8 cellular contexts compared by ENCODE assay signal in the genomic region with DNA sequence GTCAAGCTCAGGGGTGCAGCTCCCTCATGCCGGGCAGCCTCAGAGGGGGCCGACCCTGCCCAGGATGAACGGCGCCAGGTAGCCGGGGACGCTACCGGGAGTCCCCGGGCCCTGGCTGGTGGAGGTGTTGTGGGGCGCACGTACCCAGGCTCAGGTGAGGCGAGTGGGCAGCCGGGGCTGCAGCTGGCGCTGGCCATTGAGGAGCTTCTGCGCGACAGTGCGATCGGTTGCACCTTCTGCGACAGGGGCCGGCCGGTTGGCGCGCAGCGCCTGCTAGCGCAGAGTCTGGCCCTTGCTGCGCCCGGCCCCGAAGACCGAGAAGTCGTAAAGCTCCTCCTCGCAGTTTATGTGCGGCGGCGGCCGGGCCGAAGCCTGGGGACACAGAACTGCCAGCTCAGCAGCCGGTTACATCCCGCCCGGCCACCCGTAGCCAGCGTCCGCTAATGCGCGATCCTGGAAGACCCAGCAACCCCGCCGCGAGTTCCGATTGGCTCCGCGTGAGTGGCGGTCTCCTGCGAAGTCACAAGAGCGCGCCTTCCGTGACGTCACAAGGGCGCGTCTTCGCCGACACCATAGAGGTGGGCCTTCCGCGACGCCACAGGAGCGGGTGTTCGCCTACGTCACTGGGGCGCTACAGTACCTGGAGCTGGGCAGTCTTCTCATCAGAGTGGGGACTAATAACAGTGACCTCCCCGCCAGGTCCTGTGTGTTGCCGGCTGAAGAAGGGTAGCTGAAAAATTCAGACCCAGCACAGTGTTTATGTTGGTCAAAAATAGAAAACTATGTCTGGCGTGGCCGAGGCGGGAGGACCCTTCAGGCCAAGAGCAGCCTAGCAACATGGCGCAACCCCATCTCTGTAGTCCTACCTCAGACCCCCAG.
DNase-seq lines count a peak whose midpoint lies in the region; ATAC-seq and TF ChIP-seq lines count a peak whose summit lies in the region.
"Not testable (repeated sequence)": the region's sequence is repeated elsewhere in the genome, so short reads cannot be mapped to it uniquely, and the experiment has no call there.

No MANE protein-coding gene starts in this region.

- H3K4me1 ChIP-seq in SK-N-SH (ENCODE audit: control insufficient read depth in 1 of 2, insufficient read depth in 2 of 2, low read depth in 1 of 2, low read length in 1 of 2); osteoblast (ENCODE audit: insufficient read depth, low read length): not testable (repeated sequence)
- peaks cover 5 to 19% of the 10 kb centered on the region in 2 donors for H3K4me1 ChIP-seq in thoracic aorta (ENCODE audit: control insufficient read depth in 1 of 2, low read depth in 2 of 2)

- H3K4me2 ChIP-seq in SK-N-SH (peak overlapping the region; percentile 90), osteoblast (ENCODE audit: insufficient read depth, low read length) (peak overlapping the region; percentile 79)

- WGBS in SK-N-SH (ENCODE audit: low lambda C conversion rate) = 1% methylated on average over 57 of the region's 72 CpGs

- not testable (repeated sequence) for H3K27me3 Mint-ChIP-seq in activated naive CD8-positive, alpha-beta T cell; glutamatergic neuron (ENCODE audit: unreplicated experiment)

- peak overlapping the region; percentile 93 for H3K4me3 Mint-ChIP-seq in activated naive CD8-positive, alpha-beta T cell
- H3K4me3 Mint-ChIP-seq in glutamatergic neuron (ENCODE audit: unreplicated experiment) = peak overlapping the region; percentile 91

- H3K9me3 ChIP-seq in SK-N-SH; osteoblast (ENCODE audit: low read depth, low read length); thoracic aorta: not testable (repeated sequence)

- H4K20me1 ChIP-seq in SK-N-SH (ENCODE audit: insufficient read depth); osteoblast (ENCODE audit: insufficient read depth, low read length): not testable (repeated sequence)

- not testable (repeated sequence) for H3K36me3 ChIP-seq in SK-N-SH (replicated peaks in 1 of 2; ENCODE audit: control insufficient read depth in 1 of 2, insufficient read depth in 2 of 2, low read length in 1 of 2); osteoblast (ENCODE audit: insufficient read depth, low read length); thoracic aorta

- peak; percentile 91 for DNase-seq in GM10248 (ENCODE audit: extremely low spot score)
- peak; percentile 99 for DNase-seq in NCI-H1092 (lab: John Stamatoyannopoulos, UW)
- peak; percentile 93 for DNase-seq in SK-N-SH
- peak; percentile 100 for DNase-seq in glutamatergic neuron
- peak; percentile 96 for DNase-seq in osteoblast (ENCODE audit: insufficient read length, low spot score, missing footprints)
- peak; percentile 94 for DNase-seq in thoracic aorta (ENCODE audit: low spot score)

- peaks cover 49% of the 10 kb centered on the region for H3K79me2 ChIP-seq in SK-N-SH (ENCODE audit: insufficient read depth)
- peaks cover 26% of the 10 kb centered on the region for H3K79me2 ChIP-seq in osteoblast (ENCODE audit: insufficient read depth, low read length)

- POLR2A ChIA-PET in GM10248 (lab: Yijun Ruan, JAX) = not testable (repeated sequence)
- POLR2A ChIA-PET in SK-N-SH (lab: Yijun Ruan, JAX) = interaction anchor here (1.2 kb wide), 1 partner anchor 359 kb away, joined by 3 read pairs; no protein-coding TSS in a partner anchor

- H3F3A ChIP-seq in SK-N-SH (replicated peaks; ENCODE audit: insufficient read depth) = not testable (repeated sequence)

- not testable (repeated sequence) for H3K9me2 ChIP-seq in SK-N-SH

- H3K27ac Mint-ChIP-seq in activated naive CD8-positive, alpha-beta T cell = peak overlapping the region; percentile 95
- peak overlapping the region; percentile 95 for H3K27ac Mint-ChIP-seq in glutamatergic neuron (ENCODE audit: unreplicated experiment)

- peak overlapping the region; percentile 96 for H3K9ac ChIP-seq in SK-N-SH

- CTCF ChIA-PET in GM10248 (lab: Yijun Ruan, JAX) = not testable (repeated sequence)
- CTCF ChIA-PET in SK-N-SH (lab: Yijun Ruan, JAX) = interaction anchor here (0.7 kb wide), 1 partner anchor 283 kb away, joined by 3 read pairs; no protein-coding TSS in a partner anchor

- H3K27ac ChIP-seq in SK-N-SH (ENCODE audit: low read depth in 2 of 2, low read length in 1 of 2) (peak overlapping the region; percentile 71 to 80), osteoblast (ENCODE audit: low read depth, low read length) (peak overlapping the region; percentile 97), thoracic aorta (peak overlapping the region; percentile 89 to 93)

- not testable (repeated sequence) for H3K9me3 Mint-ChIP-seq in activated naive CD8-positive, alpha-beta T cell (ENCODE audit: low read depth); glutamatergic neuron (ENCODE audit: unreplicated experiment)

- peak overlapping the region; percentile 96 for H2AFZ ChIP-seq in SK-N-SH (ENCODE audit: low read depth)
- H2AFZ ChIP-seq in osteoblast (ENCODE audit: low read length) = peak overlapping the region; percentile 90

- H3K4me3 ChIP-seq in SK-N-SH (ENCODE audit: low read depth in 2 of 2, low read length in 1 of 2) (peak overlapping the region; percentile 97 to 100), osteoblast (ENCODE audit: insufficient read depth, low read length) (peak overlapping the region; percentile 84), thoracic aorta (peak overlapping the region; percentile 91)

- not testable (repeated sequence) for H3K36me3 Mint-ChIP-seq in activated naive CD8-positive, alpha-beta T cell; glutamatergic neuron (ENCODE audit: unreplicated experiment)

- TF ChIP-seq CTCF in GM10248 (IDR thresholded peaks at IDR 0.05; ENCODE audit: control extremely low read depth, extremely low read depth, low read depth, missing control alignments); osteoblast (IDR thresholded peaks at IDR 0.05; ENCODE audit: extremely low read depth, low read depth, low read length): not testable (repeated sequence)
- TF ChIP-seq CTCF in SK-N-SH (IDR thresholded peaks at IDR 0.05) = peak; percentile 22
- peak; percentile 44 for TF ChIP-seq CTCF in glutamatergic neuron (IDR thresholded peaks at IDR 0.05; ENCODE audit: partially characterized antibody, unreplicated experiment)
- peak; percentile 27 for TF ChIP-seq CTCF in thoracic aorta (IDR thresholded peaks at IDR 0.05)

- ATAC-seq in HG02610 (IDR thresholded peaks at IDR 0.05; ENCODE audit: unreplicated experiment) (peak; percentile 100), thoracic aorta (ENCODE audit: insufficient number of reproducible peaks, low FRiP score, low read depth) (peak; percentile 100)

- peaks cover 14% of the 10 kb centered on the region for H3K4me1 Mint-ChIP-seq in activated naive CD8-positive, alpha-beta T cell (ENCODE audit: low read depth)
- H3K4me1 Mint-ChIP-seq in glutamatergic neuron (ENCODE audit: low read depth, unreplicated experiment) = not testable (repeated sequence)

- peak in 1 of 2 experiments; percentile 13; a peak in 1 of 4 replicates for TF ChIP-seq EP300 in SK-N-SH (IDR thresholded peaks at IDR 0.05; ENCODE audit: borderline replicate concordance in 1 of 2, low read depth in 1 of 2, low read length in 1 of 2)

- TF ChIP-seq RAD21 in SK-N-SH (IDR thresholded peaks at IDR 0.05; ENCODE audit: low read length) = not testable (repeated sequence)

- H3K27me3 ChIP-seq in SK-N-SH (ENCODE audit: insufficient read depth); osteoblast (ENCODE audit: insufficient read depth, low read length); thoracic aorta (replicated peaks; ENCODE audit: insufficient read depth): not testable (repeated sequence)

TF ChIP-seq in SK-N-SH, 30 proteins besides CTCF, POLR2A, EP300 and RAD21 (continues in another document):
- TF ChIP-seq RCOR1 (IDR thresholded peaks at IDR 0.05; ENCODE audit: low read length) = peak; percentile 7; the same call in 1 of the 2 replicates
- TF ChIP-seq POLR2AphosphoS5 (IDR thresholded peaks at IDR 0.05; ENCODE audit: low read depth, low read length) = peak; percentile 77
- peak; percentile 66 for TF ChIP-seq GABPA (IDR thresholded peaks at IDR 0.05; ENCODE audit: low read depth)
- peak; percentile 92 for TF ChIP-seq ELF1 (IDR thresholded peaks at IDR 0.05)
- TF ChIP-seq TAF1 (IDR thresholded peaks at IDR 0.05; ENCODE audit: borderline replicate concordance, low read depth, low read length) = peak; percentile 67
- TF ChIP-seq, protein P1, sequence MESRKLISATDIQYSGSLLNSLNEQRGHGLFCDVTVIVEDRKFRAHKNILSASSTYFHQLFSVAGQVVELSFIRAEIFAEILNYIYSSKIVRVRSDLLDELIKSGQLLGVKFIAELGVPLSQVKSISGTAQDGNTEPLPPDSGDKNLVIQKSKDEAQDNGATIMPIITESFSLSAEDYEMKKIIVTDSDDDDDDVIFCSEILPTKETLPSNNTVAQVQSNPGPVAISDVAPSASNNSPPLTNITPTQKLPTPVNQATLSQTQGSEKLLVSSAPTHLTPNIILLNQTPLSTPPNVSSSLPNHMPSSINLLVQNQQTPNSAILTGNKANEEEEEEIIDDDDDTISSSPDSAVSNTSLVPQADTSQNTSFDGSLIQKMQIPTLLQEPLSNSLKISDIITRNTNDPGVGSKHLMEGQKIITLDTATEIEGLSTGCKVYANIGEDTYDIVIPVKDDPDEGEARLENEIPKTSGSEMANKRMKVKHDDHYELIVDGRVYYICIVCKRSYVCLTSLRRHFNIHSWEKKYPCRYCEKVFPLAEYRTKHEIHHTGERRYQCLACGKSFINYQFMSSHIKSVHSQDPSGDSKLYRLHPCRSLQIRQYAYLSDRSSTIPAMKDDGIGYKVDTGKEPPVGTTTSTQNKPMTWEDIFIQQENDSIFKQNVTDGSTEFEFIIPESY (IDR thresholded peaks at IDR 0.05; ENCODE audit: borderline replicate concordance, low read depth) = peak; percentile 59; the same call in 1 of the 2 replicates
- peak; percentile 75 for TF ChIP-seq MXI1 (IDR thresholded peaks at IDR 0.05; ENCODE audit: low read depth, low read length)
- peak; percentile 69 for TF ChIP-seq FOXJ3 (CRISPR knock-in tag; IDR thresholded peaks at IDR 0.05)
- TF ChIP-seq PBX3 (IDR thresholded peaks at IDR 0.05) = peak; percentile 77

Comparison
In these comparisons a context has a peak if more than half of its experiments do, and no peak if none do; other contexts are left out.
1. Peak in every context shown above with its lines: DNase-seq, ATAC-seq, H3K4me3 ChIP-seq and H3K27ac ChIP-seq.